In the genomic region with DNA sequence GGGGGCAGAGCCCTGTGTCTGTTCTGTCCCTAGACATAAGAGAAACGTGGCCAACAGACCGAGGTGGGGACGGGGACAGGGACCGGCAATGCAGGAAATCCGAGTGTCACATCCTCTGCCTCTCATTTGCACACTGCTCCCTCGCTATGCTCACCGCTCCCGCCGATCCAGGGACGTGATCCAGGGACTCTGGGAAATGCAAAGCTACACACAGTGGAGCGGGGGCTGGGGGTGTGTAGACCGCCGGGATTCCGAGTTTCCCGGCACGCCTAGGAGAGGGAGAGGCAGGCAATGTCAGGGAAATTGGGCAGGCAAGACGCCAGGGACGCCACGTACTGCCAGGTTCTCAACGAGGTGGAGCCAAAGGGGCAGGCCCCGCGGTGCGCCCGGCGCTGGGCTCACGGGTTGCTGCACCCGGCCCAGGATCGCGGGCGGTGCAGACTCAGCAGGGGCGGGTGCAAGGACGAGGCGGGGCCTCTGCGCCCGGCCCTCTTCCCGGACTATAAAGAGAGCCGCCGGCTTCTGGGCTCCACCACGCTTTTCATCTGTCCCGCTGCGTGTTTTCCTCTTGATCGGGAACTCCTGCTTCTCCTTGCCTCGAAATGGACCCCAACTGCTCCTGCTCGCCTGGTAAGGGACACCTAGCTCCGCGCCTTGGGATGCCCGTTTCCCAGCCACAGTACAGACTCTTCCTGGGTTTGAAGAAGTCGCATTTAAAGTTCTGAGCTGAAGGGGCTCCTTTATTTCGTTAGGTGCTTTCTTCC, we compare ENCODE assay signal across 1 cellular context.
A peak's percentile ranks its signal among the peaks of the same experiment; 100 is the strongest.
TF ChIP-seq lines count a peak whose summit lies in the region.

A gene (plus strand): TSS at position 532 of the 764 bp plus-strand sequence. CDS start 71 bp downstream, at position 603.

TF ChIP-seq in HEK293, 187 proteins besides CTCF, POLR2A, EP300 and RAD21 (continued from another document and continues in another):
- TF ChIP-seq KLF9 (tag by site-specific recombination; IDR thresholded peaks at IDR 0.05; ENCODE audit: low read depth) (no peak), ZNF777 (tag by site-specific recombination; IDR thresholded peaks at IDR 0.05; ENCODE audit: borderline replicate concordance) (no peak; the same call in 1 of the 2 replicates), ZNF138 (tag by site-specific recombination; IDR thresholded peaks at IDR 0.05; ENCODE audit: borderline replicate concordance) (no peak), ZBTB20 (tag by site-specific recombination; IDR thresholded peaks at IDR 0.05) (peak; percentile 74), ZNF324 (tag by site-specific recombination; IDR thresholded peaks at IDR 0.05) (no peak), ZNF266 (tag by site-specific recombination; IDR thresholded peaks at IDR 0.05; ENCODE audit: low read depth) (no peak), ZNF501 (tag by site-specific recombination; IDR thresholded peaks at IDR 0.05) (no peak), ZNF768 (tag by site-specific recombination; IDR thresholded peaks at IDR 0.05) (no peak; the same call in 1 of the 2 replicates), MEIS1 (CRISPR knock-in tag; IDR thresholded peaks at IDR 0.05; ENCODE audit: borderline replicate concordance) (no peak), FEZF1 (tag by site-specific recombination; IDR thresholded peaks at IDR 0.05) (no peak), ZBTB1 (tag by site-specific recombination; IDR thresholded peaks at IDR 0.05) (no peak), ZNF140 (tag by site-specific recombination; IDR thresholded peaks at IDR 0.05) (no peak), YY1 (tag by site-specific recombination; IDR thresholded peaks at IDR 0.05) (no peak), ZNF394 (tag by site-specific recombination; IDR thresholded peaks at IDR 0.05; ENCODE audit: borderline replicate concordance) (no peak), ZNF530 (tag by site-specific recombination; IDR thresholded peaks at IDR 0.05; ENCODE audit: low read depth) (no peak), ZNF624 (tag by site-specific recombination; IDR thresholded peaks at IDR 0.05) (no peak), ZNF555 (tag by site-specific recombination; conservative IDR thresholded peaks at IDR 0.05) (no peak), ZNF560 (tag by site-specific recombination; IDR thresholded peaks at IDR 0.05; ENCODE audit: borderline replicate concordance) (no peak), ZNF433 (tag by site-specific recombination; IDR thresholded peaks at IDR 0.05; ENCODE audit: low read depth) (no peak), ZNF529 (tag by site-specific recombination; IDR thresholded peaks at IDR 0.05; ENCODE audit: insufficient replicate concordance) (no peak), ZSCAN23 (tag by site-specific recombination; IDR thresholded peaks at IDR 0.05) (no peak), KLF10 (tag by site-specific recombination; IDR thresholded peaks at IDR 0.05) (no peak), ZNF16 (tag by site-specific recombination; IDR thresholded peaks at IDR 0.05; ENCODE audit: low read depth) (no peak), ZNF404 (tag by site-specific recombination; IDR thresholded peaks at IDR 0.05) (no peak), KLF1 (tag by site-specific recombination; IDR thresholded peaks at IDR 0.05) (peak; percentile 49; the same call in 1 of the 2 replicates), ZNF184 (tag by site-specific recombination; IDR thresholded peaks at IDR 0.05) (no peak)
- TF ChIP-seq, protein P1, sequence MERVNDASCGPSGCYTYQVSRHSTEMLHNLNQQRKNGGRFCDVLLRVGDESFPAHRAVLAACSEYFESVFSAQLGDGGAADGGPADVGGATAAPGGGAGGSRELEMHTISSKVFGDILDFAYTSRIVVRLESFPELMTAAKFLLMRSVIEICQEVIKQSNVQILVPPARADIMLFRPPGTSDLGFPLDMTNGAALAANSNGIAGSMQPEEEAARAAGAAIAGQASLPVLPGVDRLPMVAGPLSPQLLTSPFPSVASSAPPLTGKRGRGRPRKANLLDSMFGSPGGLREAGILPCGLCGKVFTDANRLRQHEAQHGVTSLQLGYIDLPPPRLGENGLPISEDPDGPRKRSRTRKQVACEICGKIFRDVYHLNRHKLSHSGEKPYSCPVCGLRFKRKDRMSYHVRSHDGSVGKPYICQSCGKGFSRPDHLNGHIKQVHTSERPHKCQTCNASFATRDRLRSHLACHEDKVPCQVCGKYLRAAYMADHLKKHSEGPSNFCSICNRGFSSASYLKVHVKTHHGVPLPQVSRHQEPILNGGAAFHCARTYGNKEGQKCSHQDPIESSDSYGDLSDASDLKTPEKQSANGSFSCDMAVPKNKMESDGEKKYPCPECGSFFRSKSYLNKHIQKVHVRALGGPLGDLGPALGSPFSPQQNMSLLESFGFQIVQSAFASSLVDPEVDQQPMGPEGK (tag by site-specific recombination; IDR thresholded peaks at IDR 0.05), result peak; percentile 86
- TF ChIP-seq, protein P2, sequence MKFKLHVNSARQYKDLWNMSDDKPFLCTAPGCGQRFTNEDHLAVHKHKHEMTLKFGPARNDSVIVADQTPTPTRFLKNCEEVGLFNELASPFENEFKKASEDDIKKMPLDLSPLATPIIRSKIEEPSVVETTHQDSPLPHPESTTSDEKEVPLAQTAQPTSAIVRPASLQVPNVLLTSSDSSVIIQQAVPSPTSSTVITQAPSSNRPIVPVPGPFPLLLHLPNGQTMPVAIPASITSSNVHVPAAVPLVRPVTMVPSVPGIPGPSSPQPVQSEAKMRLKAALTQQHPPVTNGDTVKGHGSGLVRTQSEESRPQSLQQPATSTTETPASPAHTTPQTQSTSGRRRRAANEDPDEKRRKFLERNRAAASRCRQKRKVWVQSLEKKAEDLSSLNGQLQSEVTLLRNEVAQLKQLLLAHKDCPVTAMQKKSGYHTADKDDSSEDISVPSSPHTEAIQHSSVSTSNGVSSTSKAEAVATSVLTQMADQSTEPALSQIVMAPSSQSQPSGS (tag by site-specific recombination; IDR thresholded peaks at IDR 0.05; ENCODE audit: low read depth), result no peak
- TF ChIP-seq, protein P3, sequence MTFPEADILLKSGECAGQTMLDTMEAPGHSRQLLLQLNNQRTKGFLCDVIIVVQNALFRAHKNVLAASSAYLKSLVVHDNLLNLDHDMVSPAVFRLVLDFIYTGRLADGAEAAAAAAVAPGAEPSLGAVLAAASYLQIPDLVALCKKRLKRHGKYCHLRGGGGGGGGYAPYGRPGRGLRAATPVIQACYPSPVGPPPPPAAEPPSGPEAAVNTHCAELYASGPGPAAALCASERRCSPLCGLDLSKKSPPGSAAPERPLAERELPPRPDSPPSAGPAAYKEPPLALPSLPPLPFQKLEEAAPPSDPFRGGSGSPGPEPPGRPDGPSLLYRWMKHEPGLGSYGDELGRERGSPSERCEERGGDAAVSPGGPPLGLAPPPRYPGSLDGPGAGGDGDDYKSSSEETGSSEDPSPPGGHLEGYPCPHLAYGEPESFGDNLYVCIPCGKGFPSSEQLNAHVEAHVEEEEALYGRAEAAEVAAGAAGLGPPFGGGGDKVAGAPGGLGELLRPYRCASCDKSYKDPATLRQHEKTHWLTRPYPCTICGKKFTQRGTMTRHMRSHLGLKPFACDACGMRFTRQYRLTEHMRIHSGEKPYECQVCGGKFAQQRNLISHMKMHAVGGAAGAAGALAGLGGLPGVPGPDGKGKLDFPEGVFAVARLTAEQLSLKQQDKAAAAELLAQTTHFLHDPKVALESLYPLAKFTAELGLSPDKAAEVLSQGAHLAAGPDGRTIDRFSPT (tag by site-specific recombination; IDR thresholded peaks at IDR 0.05), result 0 out of 2 replicates have a peak, but pooled peaks have one; percentile 23
- TF ChIP-seq, protein P4, sequence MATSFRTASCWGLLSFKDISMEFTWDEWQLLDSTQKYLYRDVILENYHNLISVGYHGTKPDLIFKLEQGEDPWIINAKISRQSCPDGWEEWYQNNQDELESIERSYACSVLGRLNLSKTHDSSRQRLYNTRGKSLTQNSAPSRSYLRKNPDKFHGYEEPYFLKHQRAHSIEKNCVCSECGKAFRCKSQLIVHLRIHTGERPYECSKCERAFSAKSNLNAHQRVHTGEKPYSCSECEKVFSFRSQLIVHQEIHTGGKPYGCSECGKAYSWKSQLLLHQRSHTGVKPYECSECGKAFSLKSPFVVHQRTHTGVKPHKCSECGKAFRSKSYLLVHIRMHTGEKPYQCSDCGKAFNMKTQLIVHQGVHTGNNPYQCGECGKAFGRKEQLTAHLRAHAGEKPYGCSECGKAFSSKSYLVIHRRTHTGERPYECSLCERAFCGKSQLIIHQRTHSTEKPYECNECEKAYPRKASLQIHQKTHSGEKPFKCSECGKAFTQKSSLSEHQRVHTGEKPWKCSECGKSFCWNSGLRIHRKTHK (tag by site-specific recombination; IDR thresholded peaks at IDR 0.05), result no peak
- TF ChIP-seq, protein P5, sequence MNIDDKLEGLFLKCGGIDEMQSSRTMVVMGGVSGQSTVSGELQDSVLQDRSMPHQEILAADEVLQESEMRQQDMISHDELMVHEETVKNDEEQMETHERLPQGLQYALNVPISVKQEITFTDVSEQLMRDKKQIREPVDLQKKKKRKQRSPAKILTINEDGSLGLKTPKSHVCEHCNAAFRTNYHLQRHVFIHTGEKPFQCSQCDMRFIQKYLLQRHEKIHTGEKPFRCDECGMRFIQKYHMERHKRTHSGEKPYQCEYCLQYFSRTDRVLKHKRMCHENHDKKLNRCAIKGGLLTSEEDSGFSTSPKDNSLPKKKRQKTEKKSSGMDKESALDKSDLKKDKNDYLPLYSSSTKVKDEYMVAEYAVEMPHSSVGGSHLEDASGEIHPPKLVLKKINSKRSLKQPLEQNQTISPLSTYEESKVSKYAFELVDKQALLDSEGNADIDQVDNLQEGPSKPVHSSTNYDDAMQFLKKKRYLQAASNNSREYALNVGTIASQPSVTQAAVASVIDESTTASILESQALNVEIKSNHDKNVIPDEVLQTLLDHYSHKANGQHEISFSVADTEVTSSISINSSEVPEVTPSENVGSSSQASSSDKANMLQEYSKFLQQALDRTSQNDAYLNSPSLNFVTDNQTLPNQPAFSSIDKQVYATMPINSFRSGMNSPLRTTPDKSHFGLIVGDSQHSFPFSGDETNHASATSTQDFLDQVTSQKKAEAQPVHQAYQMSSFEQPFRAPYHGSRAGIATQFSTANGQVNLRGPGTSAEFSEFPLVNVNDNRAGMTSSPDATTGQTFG (tag by site-specific recombination; IDR thresholded peaks at IDR 0.05; ENCODE audit: borderline replicate concordance), result no peak
- TF ChIP-seq, protein P6, sequence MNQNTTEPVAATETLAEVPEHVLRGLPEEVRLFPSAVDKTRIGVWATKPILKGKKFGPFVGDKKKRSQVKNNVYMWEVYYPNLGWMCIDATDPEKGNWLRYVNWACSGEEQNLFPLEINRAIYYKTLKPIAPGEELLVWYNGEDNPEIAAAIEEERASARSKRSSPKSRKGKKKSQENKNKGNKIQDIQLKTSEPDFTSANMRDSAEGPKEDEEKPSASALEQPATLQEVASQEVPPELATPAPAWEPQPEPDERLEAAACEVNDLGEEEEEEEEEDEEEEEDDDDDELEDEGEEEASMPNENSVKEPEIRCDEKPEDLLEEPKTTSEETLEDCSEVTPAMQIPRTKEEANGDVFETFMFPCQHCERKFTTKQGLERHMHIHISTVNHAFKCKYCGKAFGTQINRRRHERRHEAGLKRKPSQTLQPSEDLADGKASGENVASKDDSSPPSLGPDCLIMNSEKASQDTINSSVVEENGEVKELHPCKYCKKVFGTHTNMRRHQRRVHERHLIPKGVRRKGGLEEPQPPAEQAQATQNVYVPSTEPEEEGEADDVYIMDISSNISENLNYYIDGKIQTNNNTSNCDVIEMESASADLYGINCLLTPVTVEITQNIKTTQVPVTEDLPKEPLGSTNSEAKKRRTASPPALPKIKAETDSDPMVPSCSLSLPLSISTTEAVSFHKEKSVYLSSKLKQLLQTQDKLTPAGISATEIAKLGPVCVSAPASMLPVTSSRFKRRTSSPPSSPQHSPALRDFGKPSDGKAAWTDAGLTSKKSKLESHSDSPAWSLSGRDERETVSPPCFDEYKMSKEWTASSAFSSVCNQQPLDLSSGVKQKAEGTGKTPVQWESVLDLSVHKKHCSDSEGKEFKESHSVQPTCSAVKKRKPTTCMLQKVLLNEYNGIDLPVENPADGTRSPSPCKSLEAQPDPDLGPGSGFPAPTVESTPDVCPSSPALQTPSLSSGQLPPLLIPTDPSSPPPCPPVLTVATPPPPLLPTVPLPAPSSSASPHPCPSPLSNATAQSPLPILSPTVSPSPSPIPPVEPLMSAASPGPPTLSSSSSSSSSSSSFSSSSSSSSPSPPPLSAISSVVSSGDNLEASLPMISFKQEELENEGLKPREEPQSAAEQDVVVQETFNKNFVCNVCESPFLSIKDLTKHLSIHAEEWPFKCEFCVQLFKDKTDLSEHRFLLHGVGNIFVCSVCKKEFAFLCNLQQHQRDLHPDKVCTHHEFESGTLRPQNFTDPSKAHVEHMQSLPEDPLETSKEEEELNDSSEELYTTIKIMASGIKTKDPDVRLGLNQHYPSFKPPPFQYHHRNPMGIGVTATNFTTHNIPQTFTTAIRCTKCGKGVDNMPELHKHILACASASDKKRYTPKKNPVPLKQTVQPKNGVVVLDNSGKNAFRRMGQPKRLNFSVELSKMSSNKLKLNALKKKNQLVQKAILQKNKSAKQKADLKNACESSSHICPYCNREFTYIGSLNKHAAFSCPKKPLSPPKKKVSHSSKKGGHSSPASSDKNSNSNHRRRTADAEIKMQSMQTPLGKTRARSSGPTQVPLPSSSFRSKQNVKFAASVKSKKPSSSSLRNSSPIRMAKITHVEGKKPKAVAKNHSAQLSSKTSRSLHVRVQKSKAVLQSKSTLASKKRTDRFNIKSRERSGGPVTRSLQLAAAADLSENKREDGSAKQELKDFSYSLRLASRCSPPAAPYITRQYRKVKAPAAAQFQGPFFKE (tag by site-specific recombination; IDR thresholded peaks at IDR 0.05; ENCODE audit: borderline replicate concordance), result no peak
- TF ChIP-seq, protein P7, sequence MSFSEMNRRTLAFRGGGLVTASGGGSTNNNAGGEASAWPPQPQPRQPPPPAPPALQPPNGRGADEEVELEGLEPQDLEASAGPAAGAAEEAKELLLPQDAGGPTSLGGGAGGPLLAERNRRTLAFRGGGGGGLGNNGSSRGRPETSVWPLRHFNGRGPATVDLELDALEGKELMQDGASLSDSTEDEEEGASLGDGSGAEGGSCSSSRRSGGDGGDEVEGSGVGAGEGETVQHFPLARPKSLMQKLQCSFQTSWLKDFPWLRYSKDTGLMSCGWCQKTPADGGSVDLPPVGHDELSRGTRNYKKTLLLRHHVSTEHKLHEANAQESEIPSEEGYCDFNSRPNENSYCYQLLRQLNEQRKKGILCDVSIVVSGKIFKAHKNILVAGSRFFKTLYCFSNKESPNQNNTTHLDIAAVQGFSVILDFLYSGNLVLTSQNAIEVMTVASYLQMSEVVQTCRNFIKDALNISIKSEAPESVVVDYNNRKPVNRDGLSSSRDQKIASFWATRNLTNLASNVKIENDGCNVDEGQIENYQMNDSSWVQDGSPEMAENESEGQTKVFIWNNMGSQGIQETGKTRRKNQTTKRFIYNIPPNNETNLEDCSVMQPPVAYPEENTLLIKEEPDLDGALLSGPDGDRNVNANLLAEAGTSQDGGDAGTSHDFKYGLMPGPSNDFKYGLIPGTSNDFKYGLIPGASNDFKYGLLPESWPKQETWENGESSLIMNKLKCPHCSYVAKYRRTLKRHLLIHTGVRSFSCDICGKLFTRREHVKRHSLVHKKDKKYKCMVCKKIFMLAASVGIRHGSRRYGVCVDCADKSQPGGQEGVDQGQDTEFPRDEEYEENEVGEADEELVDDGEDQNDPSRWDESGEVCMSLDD (tag by site-specific recombination; IDR thresholded peaks at IDR 0.05), result no peak
- TF ChIP-seq, protein P8, sequence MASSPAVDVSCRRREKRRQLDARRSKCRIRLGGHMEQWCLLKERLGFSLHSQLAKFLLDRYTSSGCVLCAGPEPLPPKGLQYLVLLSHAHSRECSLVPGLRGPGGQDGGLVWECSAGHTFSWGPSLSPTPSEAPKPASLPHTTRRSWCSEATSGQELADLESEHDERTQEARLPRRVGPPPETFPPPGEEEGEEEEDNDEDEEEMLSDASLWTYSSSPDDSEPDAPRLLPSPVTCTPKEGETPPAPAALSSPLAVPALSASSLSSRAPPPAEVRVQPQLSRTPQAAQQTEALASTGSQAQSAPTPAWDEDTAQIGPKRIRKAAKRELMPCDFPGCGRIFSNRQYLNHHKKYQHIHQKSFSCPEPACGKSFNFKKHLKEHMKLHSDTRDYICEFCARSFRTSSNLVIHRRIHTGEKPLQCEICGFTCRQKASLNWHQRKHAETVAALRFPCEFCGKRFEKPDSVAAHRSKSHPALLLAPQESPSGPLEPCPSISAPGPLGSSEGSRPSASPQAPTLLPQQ (tag by site-specific recombination; IDR thresholded peaks at IDR 0.05), result peak; percentile 73; the same call in 1 of the 2 replicates
